Comparison of ENCODE assay signal across 15 cellular contexts in the genomic region with DNA sequence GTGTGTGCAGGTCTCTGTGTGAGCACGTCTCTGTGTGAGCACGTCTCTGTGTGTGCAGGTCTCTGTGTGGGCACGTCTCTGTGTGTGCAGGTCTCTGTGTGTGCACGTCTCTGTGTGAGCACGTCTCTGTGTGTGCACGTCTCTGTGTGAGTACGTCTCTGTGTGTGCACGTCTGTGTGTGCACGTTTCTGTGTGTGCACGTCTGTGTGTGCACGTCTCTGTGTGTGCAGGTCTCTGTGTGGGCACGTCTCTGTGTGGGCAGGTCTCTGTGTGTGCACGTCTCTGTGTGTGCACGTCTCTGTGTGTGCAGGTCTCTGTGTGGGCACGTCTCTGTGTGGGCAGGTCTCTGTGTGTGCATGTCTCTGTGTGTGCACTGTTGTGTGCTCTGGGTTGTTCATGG. TPM values are rescaled to one million over a fixed set of nuclear protein-coding genes. Genes with fewer than 3 reads are reported as not detected.
DNase-seq lines count a peak whose midpoint lies in the region; ATAC-seq, FAIRE-seq and TF ChIP-seq lines count a peak whose summit lies in the region.
"Not testable (repeated sequence)": the region's sequence is repeated elsewhere in the genome, so short reads cannot be mapped to it uniquely, and the experiment has no call there.
"Had no signal": no experiment of that assay in that cellular context is flagged by ENCODE, and none has a peak within 500 bp of the region (broad histone marks: within the 10 kb centered on the region; RNA-seq: fewer than 3 reads in every experiment).

No MANE protein-coding gene starts in this region.

- not testable (repeated sequence) for H3K4me3 ChIP-seq in A549; BLaER1 treated with 17β-estradiol and CSF1 and Interleukin-3, amounts not matched to agents 10 nM and 100 nM; bronchial epithelial cell (ENCODE audit: low read depth, low read length)
- H3K4me3 ChIP-seq in neuronal stem cell (ENCODE audit: low read length in 2 of 2), result peak overlapping the region in 1 of 2 donors; percentile 43

- not testable (repeated sequence) for H3K9ac ChIP-seq in BLaER1 treated with 17β-estradiol and CSF1 and Interleukin-3, amounts not matched to agents 10 nM and 100 nM; neuronal stem cell (ENCODE audit: low read depth, low read length, poor library complexity)

- POLR2A ChIA-PET in A549 (lab: Yijun Ruan, JAX), result not testable (repeated sequence)

- H2BK120ac ChIP-seq in neuronal stem cell (ENCODE audit: low read depth, low read length), result not testable (repeated sequence)

- H3K4me3 Mint-ChIP-seq in endothelial cell (ENCODE audit: unreplicated experiment), result peak overlapping the region; percentile 33

- H2AK5ac ChIP-seq in neuronal stem cell (ENCODE audit: low read depth, low read length), result not testable (repeated sequence)

- H3K4me1 Mint-ChIP-seq in endothelial cell (ENCODE audit: unreplicated experiment), result peaks cover 32% of the 10 kb centered on the region

- ATAC-seq in A549, Right ventricle myocardium inferior: not testable (repeated sequence)

- not testable (repeated sequence) for H3K4ac ChIP-seq in neuronal stem cell (ENCODE audit: low read length)

- not testable (repeated sequence) for H3K4me2 ChIP-seq in A549; neuronal stem cell (ENCODE audit: insufficient read depth, low read length, poor library complexity, severe bottlenecking)
- peak overlapping the region in 10 of 11 experiments; percentile 9 to 77 (median 56); a peak in 16 of 22 replicates for H3K4me2 ChIP-seq in BLaER1 treated with 17β-estradiol and CSF1 and Interleukin-3, amounts not matched to agents 10 nM and 100 nM

- not testable (repeated sequence) for H3K23ac ChIP-seq in neuronal stem cell (ENCODE audit: low read depth, low read length, poor library complexity)

- H3K36me3 ChIP-seq in BLaER1 treated with 17β-estradiol and CSF1 and Interleukin-3, amounts not matched to agents 10 nM and 100 nM; bronchial epithelial cell (ENCODE audit: control insufficient read depth, insufficient read depth, low read length); neuronal stem cell (replicated peaks in 1 of 2; ENCODE audit: control insufficient read depth in 2 of 2, insufficient read depth in 2 of 2, low read length in 2 of 2): not testable (repeated sequence)

- TF ChIP-seq POLR2A in A549 (IDR thresholded peaks at IDR 0.05; ENCODE audit: low read length), result not testable (repeated sequence)

- H2BK15ac ChIP-seq in neuronal stem cell (ENCODE audit: low read length), result not testable (repeated sequence)

- 64% methylated on average over 15 of the region's 15 CpGs for WGBS in A549 (ENCODE audit: missing lambda C conversion rate)
- WGBS in neuronal stem cell (ENCODE audit: extremely low coverage in 2 of 2, insufficient read length in 2 of 2, insufficient replicate concordance in 1 of 2), 2 donors, result no CpG with 5 or more reads among the region's 15 CpGs

- H3K27me3 ChIP-seq in BLaER1 treated with 17β-estradiol and CSF1 and Interleukin-3, amounts not matched to agents 10 nM and 100 nM, result peaks cover 0 to 10% (median 0%) of the 10 kb centered on the region in 11 experiments; a peak in 7 of 22 replicates
- H3K27me3 ChIP-seq in bronchial epithelial cell (ENCODE audit: control insufficient read depth, insufficient read depth, low read length), result not testable (repeated sequence)
- peaks cover 0 to 27% (median 0%) of the 10 kb centered on the region in 3 experiments for H3K27me3 ChIP-seq in neuronal stem cell (ENCODE audit: control insufficient read depth in 3 of 3, insufficient read depth in 3 of 3, low read depth in 1 of 3, low read length in 3 of 3)

- FAIRE-seq in A549 (lab: Jason Lieb, UNC), result not testable (repeated sequence)
- FAIRE-seq in HTR-8/SVneo (lab: Jason Lieb, UNC), result peak; percentile 93
- FAIRE-seq in bronchial epithelial cell (lab: Jason Lieb, UNC), result peak; percentile 99

- H3K27ac Mint-ChIP-seq in endothelial cell (ENCODE audit: unreplicated experiment), result peak overlapping the region; percentile 42

- not testable (repeated sequence) for H3K9me3 ChIP-seq in A549; BLaER1 treated with 17β-estradiol and CSF1 and Interleukin-3, amounts not matched to agents 10 nM and 100 nM (replicated peaks in 1 of 11); neuronal stem cell (replicated peaks in 1 of 2; ENCODE audit: control insufficient read depth in 2 of 2, insufficient read depth in 1 of 2, low read depth in 1 of 2, low read length in 2 of 2)

- H3K9me3 Mint-ChIP-seq in endothelial cell (ENCODE audit: unreplicated experiment), result not testable (repeated sequence)

- not testable (repeated sequence) for H2BK5ac ChIP-seq in neuronal stem cell (ENCODE audit: low read length)

- peak overlapping the region; percentile 6 for H3K18ac ChIP-seq in neuronal stem cell (ENCODE audit: low read length)

- not testable (repeated sequence) for TF ChIP-seq RAD21 in A549 (conservative IDR thresholded peaks at IDR 0.05 in 1 of 2, IDR thresholded peaks at IDR 0.05 in 1 of 2)

- H2AFZ ChIP-seq in neuronal stem cell (ENCODE audit: low read length), result not testable (repeated sequence)

- peak overlapping the region; percentile 73 for H3K14ac ChIP-seq in neuronal stem cell (ENCODE audit: low read length)

- not testable (repeated sequence) for TF ChIP-seq CTCF in A549 (IDR thresholded peaks at IDR 0.05); bronchial epithelial cell (IDR thresholded peaks at IDR 0.05; ENCODE audit: insufficient read depth, low read length, severe bottlenecking); endothelial cell (IDR thresholded peaks at IDR 0.05; ENCODE audit: unreplicated experiment)

- H3K79me1 ChIP-seq in neuronal stem cell (ENCODE audit: low read depth, low read length), result not testable (repeated sequence)

- not testable (repeated sequence) for H2BK12ac ChIP-seq in neuronal stem cell (ENCODE audit: low read length)

- H3K27ac ChIP-seq in A549; BLaER1 treated with 17β-estradiol and CSF1 and Interleukin-3, amounts not matched to agents 10 nM and 100 nM; neuronal stem cell (replicated peaks; ENCODE audit: low read length): not testable (repeated sequence)

- not testable (repeated sequence) for H3K36me3 Mint-ChIP-seq in endothelial cell (ENCODE audit: low read depth, unreplicated experiment)

- not testable (repeated sequence) for TF ChIP-seq EP300 in A549 (IDR thresholded peaks at IDR 0.05)

- not testable (repeated sequence) for H4K91ac ChIP-seq in neuronal stem cell (ENCODE audit: low read depth, low read length, poor library complexity)

- not testable (repeated sequence) for H3K4me1 ChIP-seq in A549; neuronal stem cell (ENCODE audit: control insufficient read depth in 2 of 2, insufficient read depth in 1 of 2, low read depth in 1 of 2, low read length in 2 of 2)
- H3K4me1 ChIP-seq in BLaER1 treated with 17β-estradiol and CSF1 and Interleukin-3, amounts not matched to agents 10 nM and 100 nM, result peaks cover 38 to 82% (median 67%) of the 10 kb centered on the region in 10 experiments

- intact Hi-C loops in Right ventricle myocardium inferior (cut with DNase I), result not testable (repeated sequence)

- CTCF ChIA-PET in A549 (lab: Yijun Ruan, JAX), result interaction anchor here (1.3 kb wide), 1 partner anchor 106 kb away, joined by 3 read pairs; no protein-coding TSS in a partner anchor

- H4K20me1 ChIP-seq in BLaER1 treated with 17β-estradiol and CSF1 and Interleukin-3, amounts not matched to agents 10 nM and 100 nM, result not testable (repeated sequence)

- not testable (repeated sequence) for H3K27me3 Mint-ChIP-seq in endothelial cell (ENCODE audit: unreplicated experiment)

- DNase-seq in A549 (ENCODE audit: low read depth in 1 of 2, low spot score in 1 of 2); HTR-8/SVneo (ENCODE audit: insufficient read length, low spot score); bronchial epithelial cell (ENCODE audit: low read depth); endothelial cell (ENCODE audit: low spot score); neuronal stem cell (ENCODE audit: low spot score): not testable (repeated sequence)
- peak; percentile 11 for DNase-seq in Right ventricle myocardium inferior (ENCODE audit: missing footprints)

- H4K8ac ChIP-seq in neuronal stem cell (ENCODE audit: low read depth, low read length), result peak overlapping the region; percentile 87

TF ChIP-seq in A549, 52 proteins besides CTCF, POLR2A, EP300 and RAD21:
- TF ChIP-seq KDM1A (IDR thresholded peaks at IDR 0.05; ENCODE audit: low read depth), result peak; percentile 81; the same call in 1 of the 2 replicates

RNA-seq across cellular contexts. Expression of a gene that starts 14.6 kb away (rescaled TPM):
- polyA plus RNA-seq in A549 (2011; rRNA removed) (20.8 and 26.0 TPM in 2 replicates), A549 (2017; fragmentation: RNase III; extraction: RNeasy Plus Mini Kit Qiagen cat#74134 plus additional on column Dnase treatment) (7.0 to 10.4 TPM (median 8.3 TPM) in 3 replicates)
- 11.1 and 14.6 TPM in 2 replicates for polyA plus RNA-seq in A549 (2012; cell fraction: cytosol; rRNA removed)
- 48.9 and 50.0 TPM in 2 replicates for polyA plus RNA-seq in A549 (2012; cell fraction: nucleus; rRNA removed)
- 25.0 and 25.4 TPM in 2 replicates for polyA minus RNA-seq in A549 (2011; rRNA and poly(A)+ RNA removed)
- total RNA-seq in bronchial epithelial cell (11.4 and 15.0 TPM in 2 replicates), endothelial cell (ENCODE audit: unreplicated experiment) (10.6 TPM), Right ventricle myocardium inferior (57.2 TPM)
- polyA plus RNA-seq in neuronal stem cell (2013, experiment 1 of 2), result 2.9 TPM
- 3.1 TPM for polyA plus RNA-seq in neuronal stem cell (2013, experiment 2 of 2)

RNA-seq across cellular contexts. Expression of a gene that starts 32.1 kb away (rescaled TPM):
- polyA plus RNA-seq in A549 (2011; rRNA removed), result 0.05 and 0.07 TPM in 2 replicates
- 0.11 and 0.16 TPM in 2 replicates for polyA plus RNA-seq in A549 (2012; cell fraction: cytosol; rRNA removed)
- 0.28 and 0.36 TPM in 2 replicates for polyA plus RNA-seq in A549 (2012; cell fraction: nucleus; rRNA removed)
- 0.08 to 0.12 TPM (median 0.10 TPM) in 3 replicates for polyA plus RNA-seq in A549 (2017; fragmentation: RNase III; extraction: RNeasy Plus Mini Kit Qiagen cat#74134 plus additional on column Dnase treatment)
- polyA minus RNA-seq in A549 (2011; rRNA and poly(A)+ RNA removed), result 0.10 and 0.12 TPM in 2 replicates
- total RNA-seq in bronchial epithelial cell, result not detected in 2 replicates
- 1.9 TPM for total RNA-seq in endothelial cell (ENCODE audit: unreplicated experiment)
- total RNA-seq in Right ventricle myocardium inferior, result 0.16 TPM
- polyA plus RNA-seq in neuronal stem cell (2013, experiment 1 of 2), result 0.35 TPM
- 0.42 TPM for polyA plus RNA-seq in neuronal stem cell (2013, experiment 2 of 2)
- total RNA-seq: A172, Daoy, GM12878 had no signal
- polyA plus RNA-seq: AG04450; CD14-positive monocyte; CD4-positive, alpha-beta memory T cell; CD4-positive, CD25-positive, alpha-beta regulatory T cell; CD8-positive, alpha-beta memory T cell; GM12878 had no signal
